14 cellular contexts compared by ENCODE assay signal in the genomic region with DNA sequence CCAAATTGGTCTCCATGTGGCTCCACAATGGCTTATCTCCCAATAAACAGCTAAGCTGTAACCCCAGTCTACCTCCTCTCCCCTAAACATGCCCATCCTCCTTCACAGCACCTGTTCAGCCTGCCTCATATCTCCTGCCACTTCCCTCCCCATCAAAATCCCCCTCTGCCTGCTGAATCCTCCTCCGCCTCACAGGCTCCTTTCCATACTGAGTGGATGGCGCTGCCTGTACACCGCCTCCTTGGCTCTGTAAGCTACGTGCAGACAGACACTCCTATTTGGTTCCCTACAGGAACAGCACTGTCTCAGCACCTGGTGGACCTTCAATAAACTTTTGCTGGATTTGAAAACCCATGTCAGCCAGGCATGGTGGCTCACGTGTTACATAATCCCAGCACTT. TPM values are rescaled to one million over a fixed set of nuclear protein-coding genes. Genes with fewer than 3 reads are reported as not detected.
"Had no signal": no experiment of that assay in that cellular context is flagged by ENCODE, and none has a peak within 500 bp of the region (broad histone marks: within the 10 kb centered on the region; RNA-seq: fewer than 3 reads in every experiment).

No MANE protein-coding gene starts in this region.

- ATAC-seq: body of pancreas had no signal

- H3K27ac ChIP-seq: right lobe of liver had no signal

- H3K27me3 ChIP-seq: adrenal gland, dorsolateral prefrontal cortex, right lobe of liver had no signal

- H3K4me3 ChIP-seq: adrenal gland, body of pancreas, dorsolateral prefrontal cortex, right lobe of liver had no signal

- H3K9me3 ChIP-seq: adrenal gland, body of pancreas, right lobe of liver had no signal

- H3K36me3 ChIP-seq: adrenal gland, right lobe of liver had no signal

- DNase-seq: activated CD4-positive, alpha-beta T cell treated with anti-CD3 and anti-CD28 coated beads, Interleukin-2, amount 50 U/mL, for 1 hour; activated CD4-positive, CD25-positive, alpha-beta regulatory T cell; activated naive CD4-positive, alpha-beta T cell treated with anti-CD3 and anti-CD28 coated beads, Interleukin-2, amount 50 U/mL, for 16 hours; adrenal gland; body of pancreas; dorsolateral prefrontal cortex; mesendoderm; right lobe of liver; SIG-M5; stimulated activated CD4-positive, alpha-beta T cell treated with anti-CD3 and anti-CD28 coated beads, Interleukin-12 subunit alpha, Interleukin-12 subunit beta, amount 100 ng/mL, for 4 hours; stimulated activated naive CD4-positive, alpha-beta T cell; T-helper 2 cell had no signal

RNA-seq across cellular contexts. Expression of gene ADCY5, which starts 53.7 kb away (rescaled TPM):
- total RNA-seq: activated CD8-positive, alpha-beta memory T cell treated with anti-CD3 and anti-CD28 coated beads for 36 hours had no signal
- polyA plus RNA-seq: keratinocyte had no signal
